1 cellular context compared by ENCODE assay signal in the genomic region with DNA sequence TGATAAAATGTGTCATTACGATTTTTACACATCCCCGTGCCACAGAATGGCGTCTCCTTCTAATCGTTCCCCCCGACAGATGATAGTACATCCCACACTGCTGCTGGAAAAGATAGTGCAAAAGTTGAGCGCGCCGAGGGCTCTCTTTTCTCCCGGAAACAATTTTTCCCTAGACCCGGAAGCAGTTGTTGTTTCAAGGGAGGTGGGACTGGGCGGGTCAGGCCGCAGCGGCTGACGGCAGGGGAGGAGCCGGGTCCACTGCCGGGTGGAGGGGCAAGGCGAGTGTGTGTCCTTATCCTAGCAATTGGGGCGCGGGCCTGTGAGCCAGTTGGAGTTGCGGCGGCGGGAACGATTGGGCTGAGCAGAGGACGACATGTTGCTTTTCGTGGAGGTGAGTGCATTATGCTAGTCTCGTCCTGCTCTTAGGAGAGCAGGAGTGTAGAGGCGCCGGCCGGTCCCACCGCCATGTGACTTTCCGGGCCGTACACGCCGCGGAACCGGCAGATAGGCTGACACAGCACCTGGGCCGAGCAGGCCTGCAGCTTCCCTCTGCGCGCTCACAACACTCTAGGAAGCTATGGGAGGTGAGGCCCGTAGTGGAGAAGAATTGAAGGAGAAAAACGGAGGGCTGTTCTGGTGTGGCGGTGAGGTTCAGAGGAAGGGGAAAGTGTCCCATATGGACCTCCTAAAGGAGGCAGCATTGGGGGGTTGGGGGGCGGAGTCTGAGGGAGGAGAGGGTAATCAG.
A peak's percentile ranks its signal among the peaks of the same experiment; 100 is the strongest.
TF ChIP-seq lines count a peak whose summit lies in the region.

Gene LARP4 (plus strand): TSS at position 248 of the 745 bp plus-strand sequence. CDS start 126 bp downstream, at position 374.

TF ChIP-seq in WTC11, 78 proteins besides CTCF, POLR2A, EP300 and RAD21 (continued from another document):
- TF ChIP-seq USF2 (CRISPR knock-in tag; IDR thresholded peaks at IDR 0.05) (peak; percentile 67), SMAD3 (CRISPR knock-in tag; IDR thresholded peaks at IDR 0.05; ENCODE audit: borderline replicate concordance) (peak; percentile 7; the same call in 1 of the 2 replicates), E2F5 (CRISPR knock-in tag; IDR thresholded peaks at IDR 0.05) (peak; percentile 83), SOX15 (CRISPR knock-in tag; IDR thresholded peaks at IDR 0.05) (no peak), GABPB1 (CRISPR knock-in tag; IDR thresholded peaks at IDR 0.05) (peak; percentile 81), TEAD1 (CRISPR knock-in tag; IDR thresholded peaks at IDR 0.05) (peak; percentile 55; the same call in 1 of the 2 replicates), NFE2L1 (CRISPR knock-in tag; IDR thresholded peaks at IDR 0.05) (peak; percentile 5; the same call in 1 of the 2 replicates), CREB1 (CRISPR knock-in tag; IDR thresholded peaks at IDR 0.05) (0 out of 2 replicates have a peak, but pooled peaks have one; percentile 17), SP1 (CRISPR knock-in tag; conservative IDR thresholded peaks at IDR 0.05) (peak; percentile 68; the same call in 1 of the 2 replicates), USF1 (CRISPR knock-in tag; IDR thresholded peaks at IDR 0.05) (peak; percentile 58; the same call in 1 of the 2 replicates), NR3C1 (CRISPR knock-in tag; conservative IDR thresholded peaks at IDR 0.05; ENCODE audit: low read depth) (no peak), NR2C2 (CRISPR knock-in tag; IDR thresholded peaks at IDR 0.05) (peak; percentile 97), IRF2 (CRISPR knock-in tag; IDR thresholded peaks at IDR 0.05; ENCODE audit: borderline replicate concordance, low read depth) (no peak), ETV6 (CRISPR knock-in tag; IDR thresholded peaks at IDR 0.05) (peak; percentile 92), ZNF317 (CRISPR knock-in tag; IDR thresholded peaks at IDR 0.05; ENCODE audit: borderline replicate concordance, low read depth) (0 out of 2 replicates have a peak, but pooled peaks have one; percentile 11), CREM (CRISPR knock-in tag; IDR thresholded peaks at IDR 0.05) (peak; percentile 68; the same call in 1 of the 2 replicates)
- TF ChIP-seq, protein P1, sequence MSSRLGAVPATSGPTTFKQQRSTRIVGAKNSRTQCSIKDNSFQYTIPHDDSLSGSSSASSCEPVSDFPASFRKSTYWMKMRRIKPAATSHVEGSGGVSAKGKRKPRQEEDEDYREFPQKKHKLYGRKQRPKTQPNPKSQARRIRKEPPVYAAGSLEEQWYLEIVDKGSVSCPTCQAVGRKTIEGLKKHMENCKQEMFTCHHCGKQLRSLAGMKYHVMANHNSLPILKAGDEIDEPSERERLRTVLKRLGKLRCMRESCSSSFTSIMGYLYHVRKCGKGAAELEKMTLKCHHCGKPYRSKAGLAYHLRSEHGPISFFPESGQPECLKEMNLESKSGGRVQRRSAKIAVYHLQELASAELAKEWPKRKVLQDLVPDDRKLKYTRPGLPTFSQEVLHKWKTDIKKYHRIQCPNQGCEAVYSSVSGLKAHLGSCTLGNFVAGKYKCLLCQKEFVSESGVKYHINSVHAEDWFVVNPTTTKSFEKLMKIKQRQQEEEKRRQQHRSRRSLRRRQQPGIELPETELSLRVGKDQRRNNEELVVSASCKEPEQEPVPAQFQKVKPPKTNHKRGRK (CRISPR knock-in tag; IDR thresholded peaks at IDR 0.05; ENCODE audit: borderline replicate concordance) = no peak
- TF ChIP-seq, protein P2, sequence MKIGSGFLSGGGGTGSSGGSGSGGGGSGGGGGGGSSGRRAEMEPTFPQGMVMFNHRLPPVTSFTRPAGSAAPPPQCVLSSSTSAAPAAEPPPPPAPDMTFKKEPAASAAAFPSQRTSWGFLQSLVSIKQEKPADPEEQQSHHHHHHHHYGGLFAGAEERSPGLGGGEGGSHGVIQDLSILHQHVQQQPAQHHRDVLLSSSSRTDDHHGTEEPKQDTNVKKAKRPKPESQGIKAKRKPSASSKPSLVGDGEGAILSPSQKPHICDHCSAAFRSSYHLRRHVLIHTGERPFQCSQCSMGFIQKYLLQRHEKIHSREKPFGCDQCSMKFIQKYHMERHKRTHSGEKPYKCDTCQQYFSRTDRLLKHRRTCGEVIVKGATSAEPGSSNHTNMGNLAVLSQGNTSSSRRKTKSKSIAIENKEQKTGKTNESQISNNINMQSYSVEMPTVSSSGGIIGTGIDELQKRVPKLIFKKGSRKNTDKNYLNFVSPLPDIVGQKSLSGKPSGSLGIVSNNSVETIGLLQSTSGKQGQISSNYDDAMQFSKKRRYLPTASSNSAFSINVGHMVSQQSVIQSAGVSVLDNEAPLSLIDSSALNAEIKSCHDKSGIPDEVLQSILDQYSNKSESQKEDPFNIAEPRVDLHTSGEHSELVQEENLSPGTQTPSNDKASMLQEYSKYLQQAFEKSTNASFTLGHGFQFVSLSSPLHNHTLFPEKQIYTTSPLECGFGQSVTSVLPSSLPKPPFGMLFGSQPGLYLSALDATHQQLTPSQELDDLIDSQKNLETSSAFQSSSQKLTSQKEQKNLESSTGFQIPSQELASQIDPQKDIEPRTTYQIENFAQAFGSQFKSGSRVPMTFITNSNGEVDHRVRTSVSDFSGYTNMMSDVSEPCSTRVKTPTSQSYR (CRISPR knock-in tag; IDR thresholded peaks at IDR 0.05) = 0 out of 2 replicates have a peak, but pooled peaks have one; percentile 9
- TF ChIP-seq, protein P3, sequence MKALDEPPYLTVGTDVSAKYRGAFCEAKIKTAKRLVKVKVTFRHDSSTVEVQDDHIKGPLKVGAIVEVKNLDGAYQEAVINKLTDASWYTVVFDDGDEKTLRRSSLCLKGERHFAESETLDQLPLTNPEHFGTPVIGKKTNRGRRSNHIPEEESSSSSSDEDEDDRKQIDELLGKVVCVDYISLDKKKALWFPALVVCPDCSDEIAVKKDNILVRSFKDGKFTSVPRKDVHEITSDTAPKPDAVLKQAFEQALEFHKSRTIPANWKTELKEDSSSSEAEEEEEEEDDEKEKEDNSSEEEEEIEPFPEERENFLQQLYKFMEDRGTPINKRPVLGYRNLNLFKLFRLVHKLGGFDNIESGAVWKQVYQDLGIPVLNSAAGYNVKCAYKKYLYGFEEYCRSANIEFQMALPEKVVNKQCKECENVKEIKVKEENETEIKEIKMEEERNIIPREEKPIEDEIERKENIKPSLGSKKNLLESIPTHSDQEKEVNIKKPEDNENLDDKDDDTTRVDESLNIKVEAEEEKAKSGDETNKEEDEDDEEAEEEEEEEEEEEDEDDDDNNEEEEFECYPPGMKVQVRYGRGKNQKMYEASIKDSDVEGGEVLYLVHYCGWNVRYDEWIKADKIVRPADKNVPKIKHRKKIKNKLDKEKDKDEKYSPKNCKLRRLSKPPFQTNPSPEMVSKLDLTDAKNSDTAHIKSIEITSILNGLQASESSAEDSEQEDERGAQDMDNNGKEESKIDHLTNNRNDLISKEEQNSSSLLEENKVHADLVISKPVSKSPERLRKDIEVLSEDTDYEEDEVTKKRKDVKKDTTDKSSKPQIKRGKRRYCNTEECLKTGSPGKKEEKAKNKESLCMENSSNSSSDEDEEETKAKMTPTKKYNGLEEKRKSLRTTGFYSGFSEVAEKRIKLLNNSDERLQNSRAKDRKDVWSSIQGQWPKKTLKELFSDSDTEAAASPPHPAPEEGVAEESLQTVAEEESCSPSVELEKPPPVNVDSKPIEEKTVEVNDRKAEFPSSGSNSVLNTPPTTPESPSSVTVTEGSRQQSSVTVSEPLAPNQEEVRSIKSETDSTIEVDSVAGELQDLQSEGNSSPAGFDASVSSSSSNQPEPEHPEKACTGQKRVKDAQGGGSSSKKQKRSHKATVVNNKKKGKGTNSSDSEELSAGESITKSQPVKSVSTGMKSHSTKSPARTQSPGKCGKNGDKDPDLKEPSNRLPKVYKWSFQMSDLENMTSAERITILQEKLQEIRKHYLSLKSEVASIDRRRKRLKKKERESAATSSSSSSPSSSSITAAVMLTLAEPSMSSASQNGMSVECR (CRISPR knock-in tag; IDR thresholded peaks at IDR 0.05; ENCODE audit: borderline replicate concordance) = peak; percentile 74; the same call in 1 of the 2 replicates
